ENCODE assay signal across 1 cellular context in genomic region chr20:2195614-2196013, GRCh38.
TF ChIP-seq lines count a peak whose summit lies in the region.

No MANE protein-coding gene starts in this region.

TF ChIP-seq in GM23338, 12 proteins besides CTCF, POLR2A, EP300 and RAD21 (continued from another document):
- TF ChIP-seq ZNF462 (CRISPR knock-in tag; IDR thresholded peaks at IDR 0.05) = no peak
- TF ChIP-seq CREB1 (CRISPR knock-in tag; IDR thresholded peaks at IDR 0.05; ENCODE audit: low read depth) = no peak
- no peak for TF ChIP-seq REST (IDR thresholded peaks at IDR 0.05; ENCODE audit: unreplicated experiment)
